In the genomic region with DNA sequence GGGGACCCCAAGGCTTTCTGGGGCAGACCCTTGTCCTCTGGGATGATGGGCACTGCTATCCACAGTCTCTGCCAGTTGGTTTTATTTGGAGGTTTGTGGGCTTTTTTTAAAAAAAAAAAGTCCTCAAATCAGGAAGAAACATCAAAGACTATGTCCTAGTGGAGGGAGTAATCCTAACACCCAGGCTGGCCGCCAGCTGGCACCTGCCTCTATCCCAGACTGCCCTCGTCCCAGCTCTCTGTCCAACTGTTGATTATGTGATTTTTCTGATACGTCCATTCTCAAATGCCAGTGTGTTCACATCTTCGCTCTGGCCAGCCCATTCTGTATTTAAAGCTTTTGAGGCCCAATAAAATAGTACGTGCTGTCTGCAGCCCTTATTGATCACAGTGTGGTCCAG, we compare ENCODE assay signal across 26 cellular contexts.
DNase-seq lines count a peak whose midpoint lies in the region; TF ChIP-seq lines count a peak whose summit lies in the region.
"Had no signal": no experiment of that assay in that cellular context is flagged by ENCODE, and none has a peak within 500 bp of the region (broad histone marks: within the 10 kb centered on the region; RNA-seq: fewer than 3 reads in every experiment).

No MANE protein-coding gene starts in this region.

- H3K27ac Mint-ChIP-seq in MCF 10A (ENCODE audit: low read depth, unreplicated experiment) (no peak overlapping the region), Calu3 (ENCODE audit: unreplicated experiment) (no peak overlapping the region), endothelial cell (ENCODE audit: unreplicated experiment) (peak overlapping the region; percentile 52)
- H3K27ac Mint-ChIP-seq: CD14-positive monocyte had no signal

- H3K9me3 ChIP-seq in breast epithelium (no peaks in the 10 kb centered on the region), PC-9 (ENCODE audit: insufficient read depth, low read depth) (no peaks in the 10 kb centered on the region)
- H3K9me3 ChIP-seq: BE2C, Peyer's patch, SK-N-SH had no signal

- DNase-seq in MCF 10A (ENCODE audit: unreplicated experiment) (no peak), breast epithelium (ENCODE audit: low spot score in 2 of 2) (no peak), Calu3 (no peak), PC-9 (no peak), endothelial cell (ENCODE audit: low spot score) (no peak), DMS114 treated with DMSO at 0.1 percent for 48 hours (lab: John Stamatoyannopoulos, UW; ENCODE audit: unreplicated experiment) (no peak), NCI-H446 treated with DMSO at 0.1 percent for 48 hours (lab: John Stamatoyannopoulos, UW) (no peak)
- no peak for DNase-seq in effector CD4-positive, alpha-beta T cell
- DNase-seq: ACHN; BE2C; CD8-positive, alpha-beta memory T cell; Kasumi-1; MV-4-11; NCI-H1105; NCI-H1436 treated with DMSO at 0.1 percent for 48 hours; NCI-H187 treated with DMSO at 0.1 percent for 48 hours; NCI-H2171 treated with DMSO at 0.1 percent for 48 hours; NCI-H345; NCI-H524 treated with DMSO at 0.1 percent for 48 hours; NCI-H82; NK-92 treated with Interleukin-12 subunit alpha and Interleukin-12 subunit beta, amount 100 ng/mL, for 24 hours; Peyer's patch; SK-N-SH; SW 1271 had no signal

- intact Hi-C loops in MCF 10A (cut with micrococcal nuclease), result no loop called here
- intact Hi-C loops in breast epithelium (cut with DNase I; ENCODE audit: low total_unique reads), result no loop called here
- intact Hi-C loops in Calu3 (cut with micrococcal nuclease; ENCODE audit: unreplicated experiment), result no loop called here
- intact Hi-C loops in PC-9 (cut with micrococcal nuclease; ENCODE audit: unreplicated experiment), result no loop called here

- no peaks in the 10 kb centered on the region for H3K79me2 ChIP-seq in PC-9 (ENCODE audit: low read depth)

- no peak overlapping the region for H3K4me2 ChIP-seq in PC-9
- H3K4me2 ChIP-seq: SK-N-SH had no signal

- no peak overlapping the region for H3K4me3 Mint-ChIP-seq in MCF 10A (ENCODE audit: unreplicated experiment)
- H3K4me3 Mint-ChIP-seq in Calu3 (ENCODE audit: low read depth, unreplicated experiment), result no peak overlapping the region
- H3K4me3 Mint-ChIP-seq in endothelial cell (ENCODE audit: unreplicated experiment), result no peak overlapping the region
- H3K4me3 Mint-ChIP-seq: CD8-positive, alpha-beta memory T cell had no signal

- H3K27me3 Mint-ChIP-seq in MCF 10A (ENCODE audit: insufficient read depth, unreplicated experiment) (no peaks in the 10 kb centered on the region), Calu3 (ENCODE audit: unreplicated experiment) (no peaks in the 10 kb centered on the region), endothelial cell (ENCODE audit: unreplicated experiment) (peaks cover 19% of the 10 kb centered on the region)
- H3K27me3 Mint-ChIP-seq: CD8-positive, alpha-beta memory T cell had no signal

- H3K36me3 ChIP-seq in breast epithelium (no peaks in the 10 kb centered on the region), PC-9 (ENCODE audit: low read depth) (no peaks in the 10 kb centered on the region)

- CTCF ChIA-PET in MCF 10A (lab: Yijun Ruan, JAX), result interaction anchor here (0.6 to 1.1 kb wide), 3 partner anchors 54 to 382 kb away, joined by 3 to 4 read pairs (median 3); no protein-coding TSS in a partner anchor
- CTCF ChIA-PET in Calu3 (lab: Charles Lee), result no interaction called here
- CTCF ChIA-PET in PC-9 (lab: Charles Lee), result no interaction called here

- no peaks in the 10 kb centered on the region for H3F3A ChIP-seq in PC-9 (ENCODE audit: insufficient read depth, low read depth)

- H3K4me1 Mint-ChIP-seq in MCF 10A (ENCODE audit: insufficient read depth, unreplicated experiment) (no peaks in the 10 kb centered on the region), Calu3 (ENCODE audit: low read depth, unreplicated experiment) (no peaks in the 10 kb centered on the region), endothelial cell (ENCODE audit: unreplicated experiment) (peaks cover 8% of the 10 kb centered on the region)
- H3K4me1 Mint-ChIP-seq: CD14-positive monocyte; CD8-positive, alpha-beta memory T cell had no signal

- TSS peak; percentile 84 for BruUV-seq in MCF 10A (replicated peaks; lab: Mats Ljungman, UMichigan)
- BruUV-seq in Calu3 (replicated peaks; lab: Mats Ljungman, UMichigan), result TSS peak; percentile 92
- TSS peak; percentile 37 for BruUV-seq in PC-9 (replicated peaks; lab: Mats Ljungman, UMichigan)

- no peak for TF ChIP-seq CTCF in MCF 10A (IDR thresholded peaks at IDR 0.05; ENCODE audit: unreplicated experiment)
- no peak for TF ChIP-seq CTCF in breast epithelium (IDR thresholded peaks at IDR 0.05)
- TF ChIP-seq CTCF in Calu3 (IDR thresholded peaks at IDR 0.05; ENCODE audit: unreplicated experiment), result no peak
- TF ChIP-seq CTCF in PC-9 (conservative IDR thresholded peaks at IDR 0.05), result no peak
- no peak for TF ChIP-seq CTCF in endothelial cell (IDR thresholded peaks at IDR 0.05; ENCODE audit: unreplicated experiment)

- no peak overlapping the region for H3K27ac ChIP-seq in breast epithelium
- H3K27ac ChIP-seq in PC-9, result no peak overlapping the region
- H3K27ac ChIP-seq: 22Rv1, Peyer's patch had no signal

- no peak overlapping the region for H2AFZ ChIP-seq in PC-9

- H3K27me3 ChIP-seq in breast epithelium (no peaks in the 10 kb centered on the region), PC-9 (ENCODE audit: insufficient read depth, low read depth) (no peaks in the 10 kb centered on the region)
- H3K27me3 ChIP-seq: BE2C, Peyer's patch had no signal

- H3K4me1 ChIP-seq in breast epithelium (no peaks in the 10 kb centered on the region), PC-9 (replicated peaks; ENCODE audit: insufficient read depth) (no peaks in the 10 kb centered on the region)
- H3K4me1 ChIP-seq: Peyer's patch had no signal

- no peaks in the 10 kb centered on the region; the same call in 1 of the 2 replicates for H4K20me1 ChIP-seq in PC-9 (ENCODE audit: insufficient read depth)

- H3K36me3 Mint-ChIP-seq in MCF 10A (ENCODE audit: insufficient read depth, unreplicated experiment), result peaks cover 83% of the 10 kb centered on the region
- peaks cover 48% of the 10 kb centered on the region for H3K36me3 Mint-ChIP-seq in Calu3 (ENCODE audit: insufficient read depth, unreplicated experiment)
- H3K36me3 Mint-ChIP-seq in endothelial cell (ENCODE audit: low read depth, unreplicated experiment), result peaks cover 51% of the 10 kb centered on the region

- TF ChIP-seq POLR2A in breast epithelium (IDR thresholded peaks at IDR 0.05), result no peak

- POLR2A ChIA-PET in MCF 10A (lab: Yijun Ruan, JAX), result interaction anchor here (1.3 kb wide), 1 partner anchor 9 kb away, joined by 3 read pairs; no protein-coding TSS in a partner anchor
- POLR2A ChIA-PET in PC-9 (lab: Charles Lee; ENCODE audit: unreplicated experiment), result no interaction called here

- H3K9me3 Mint-ChIP-seq in MCF 10A (ENCODE audit: unreplicated experiment) (no peaks in the 10 kb centered on the region), Calu3 (ENCODE audit: low read depth, unreplicated experiment) (no peaks in the 10 kb centered on the region), endothelial cell (ENCODE audit: unreplicated experiment) (no peaks in the 10 kb centered on the region)
- H3K9me3 Mint-ChIP-seq: CD14-positive monocyte; CD8-positive, alpha-beta memory T cell had no signal

- no peaks in the 10 kb centered on the region for H3K9me2 ChIP-seq in PC-9 (ENCODE audit: insufficient read depth)
- H3K9me2 ChIP-seq: SK-N-SH had no signal

- H3K4me3 ChIP-seq in breast epithelium, result no peak overlapping the region
- no peak overlapping the region for H3K4me3 ChIP-seq in PC-9
- H3K4me3 ChIP-seq: Peyer's patch had no signal
